Comparison of ENCODE assay signal across 1 cellular context in genomic region chr11:27150098-27150497, GRCh38.
TF ChIP-seq lines count a peak whose summit lies in the region.

No MANE protein-coding gene starts in this region.

TF ChIP-seq in H1, 55 proteins besides CTCF, POLR2A, EP300 and RAD21:
- TF ChIP-seq SAP30 (IDR thresholded peaks at IDR 0.05; ENCODE audit: insufficient read depth, insufficient replicate concordance, low read length) (no peak), SIN3A (conservative IDR thresholded peaks at IDR 0.05 in 1 of 2, IDR thresholded peaks at IDR 0.05 in 1 of 2; ENCODE audit: low read depth in 1 of 2, low read length in 2 of 2) (no peak)
TF ChIP-seq in H1: peak in this region for 0.
